Comparison of ENCODE assay signal across 29 cellular contexts in genomic region chr11:26712497-26712896, GRCh38. TPM values are rescaled to one million over a fixed set of nuclear protein-coding genes. Genes with fewer than 3 reads are reported as not detected.
"Had no signal": no experiment of that assay in that cellular context is flagged by ENCODE, and none has a peak within 500 bp of the region (broad histone marks: within the 10 kb centered on the region; RNA-seq: fewer than 3 reads in every experiment).

No MANE protein-coding gene starts in this region.

- H3K4me1 ChIP-seq: ascending aorta, body of pancreas had no signal

- ATAC-seq: activated CD4-positive, CD25-positive, alpha-beta regulatory T cell treated with anti-CD3 and anti-CD28 coated beads, Interleukin-2, amount 50 U/mL, for 24 hours; activated CD8-positive, alpha-beta memory T cell treated with anti-CD3 and anti-CD28 coated beads, Interleukin-2, amount 10 ng/mL, durations not matched to agents 7 days and 5 days; body of pancreas; Panc1; Right ventricle myocardium inferior; T-cell had no signal

- H3K27ac ChIP-seq: ascending aorta, body of pancreas, SK-N-MC had no signal

- H3K9me3 ChIP-seq: ascending aorta, body of pancreas had no signal

- H3K27me3 ChIP-seq: ascending aorta, body of pancreas had no signal

- DNase-seq: activated CD4-positive, alpha-beta T cell treated with anti-CD3 and anti-CD28 coated beads for 48 hours; activated CD4-positive, alpha-beta T cell treated with anti-CD3 and anti-CD28 coated beads, Interleukin-2, amount 50 U/mL, for 4 hours; activated CD8-positive, alpha-beta memory T cell treated with anti-CD3 and anti-CD28 coated beads, Interleukin-2, amount 10 ng/mL, durations not matched to agents 7 days and 5 days; activated effector memory CD4-positive, alpha-beta T cell treated with Interleukin-2 at 50 U/mL for 16 hours; activated naive CD4-positive, alpha-beta T cell; activated T-cell treated with anti-CD3 and anti-CD28 coated beads, Interleukin-2, amount 50 U/mL, for 24 hours; amniotic stem cell; body of pancreas; central memory CD4-positive, alpha-beta T cell; MM.1S; NCI-H1105 treated with DMSO at 0.1 percent for 48 hours; NCI-H1436 treated with DMSO at 0.1 percent for 48 hours; NCI-H187; NCI-H2081 treated with DMSO at 0.1 percent for 48 hours; NCI-H446; NCI-H524 treated with DMSO at 0.1 percent for 48 hours; NCI-H748 treated with DMSO at 0.1 percent for 48 hours; RPMI8226; T-cell; T-helper 2 cell; T1000 had no signal

- H3K36me3 ChIP-seq: ascending aorta had no signal

- H3K4me3 ChIP-seq: ascending aorta, body of pancreas, SK-N-MC had no signal

RNA-seq across cellular contexts. Expression of gene SLC5A12, which starts 9.4 kb away (rescaled TPM):
- total RNA-seq: activated CD8-positive, alpha-beta memory T cell treated with anti-CD3 and anti-CD28 coated beads, Interleukin-2, amount 10 ng/mL, durations not matched to agents 7 days and 5 days; activated T-helper 1 cell treated with anti-CD3 and anti-CD28 coated beads, Interleukin-12 subunit alpha, Interleukin-12 subunit beta, Interleukin-2, Interleukin-4 antibody, amounts not matched to agents 30 ng/mL and 10 ng/mL and 1 ng/mL, durations not matched to agents 14 hours and 24 hours and 36 hours; ascending aorta; body of pancreas; bronchial epithelial cell; OCI-LY7; Right ventricle myocardium inferior; T-cell had no signal
